9 cellular contexts compared by ENCODE assay signal in the genomic region with DNA sequence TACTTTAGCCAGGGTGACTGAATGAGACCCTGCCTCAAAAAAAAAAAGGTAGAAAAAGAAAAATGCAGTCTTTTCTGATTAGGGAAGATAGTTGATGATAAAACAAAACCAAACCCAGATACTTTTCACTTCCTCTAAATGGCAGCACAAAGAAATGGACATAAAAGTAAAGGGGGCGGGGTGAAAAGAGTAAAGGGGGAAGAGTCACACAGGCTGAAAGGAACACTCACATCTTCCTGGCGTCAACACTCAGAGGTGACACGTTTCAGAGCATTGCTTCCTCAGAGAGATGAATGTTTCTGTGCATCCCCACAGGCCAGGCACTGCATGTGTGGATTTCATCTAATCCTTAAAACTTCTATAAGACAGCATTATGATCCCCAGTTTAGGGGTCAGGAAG.
DNase-seq lines count a peak whose midpoint lies in the region; ATAC-seq lines count a peak whose summit lies in the region.
"Had no signal": no experiment of that assay in that cellular context is flagged by ENCODE, and none has a peak within 500 bp of the region (broad histone marks: within the 10 kb centered on the region; RNA-seq: fewer than 3 reads in every experiment).

No MANE protein-coding gene starts in this region.

- DNase-seq in activated CD4-positive, alpha-beta T cell treated with anti-CD3 and anti-CD28 coated beads, Interleukin-2, amount 10 ng/mL, durations not matched to agents 24 days and 14 days, result no peak
- DNase-seq in activated CD4-positive, alpha-beta T cell treated with anti-CD3 and anti-CD28 coated beads for 4 hours, result no peak
- DNase-seq in NOMO-1 treated with dmso at 0.1 percent for 144 hours (lab: John Stamatoyannopoulos, UW; ENCODE audit: unreplicated experiment) (peak; percentile 1), NCI-H2196 treated with DMSO at 0.1 percent for 48 hours (lab: John Stamatoyannopoulos, UW; ENCODE audit: unreplicated experiment) (no peak), NCI-H1105 (lab: John Stamatoyannopoulos, UW) (no peak), T-helper 9 cell (no peak)
- DNase-seq in natural killer cell treated with Interleukin-12 subunit alpha and Interleukin-12 subunit beta and Interleukin-15 and Interleukin-18, amount 100 ng/mL, for 72 hours (ENCODE audit: low spot score), result no peak

- no peaks in the 10 kb centered on the region for H3K9me3 Mint-ChIP-seq in activated CD4-positive, alpha-beta T cell treated with anti-CD3 and anti-CD28 coated beads, Interleukin-2, amount 10 ng/mL, durations not matched to agents 24 days and 14 days
- no peaks in the 10 kb centered on the region for H3K9me3 Mint-ChIP-seq in natural killer cell treated with Interleukin-12 subunit alpha and Interleukin-12 subunit beta and Interleukin-15 and Interleukin-18, amount 100 ng/mL, for 72 hours

- peaks cover 27% of the 10 kb centered on the region for H3K4me1 Mint-ChIP-seq in activated CD4-positive, alpha-beta T cell treated with anti-CD3 and anti-CD28 coated beads, Interleukin-2, amount 10 ng/mL, durations not matched to agents 24 days and 14 days
- peaks cover 73 to 76% of the 10 kb centered on the region in 2 donors for H3K4me1 Mint-ChIP-seq in natural killer cell treated with Interleukin-12 subunit alpha and Interleukin-12 subunit beta and Interleukin-15 and Interleukin-18, amount 100 ng/mL, for 72 hours (ENCODE audit: low read depth in 2 of 2)

- H3K36me3 Mint-ChIP-seq in activated CD4-positive, alpha-beta T cell treated with anti-CD3 and anti-CD28 coated beads, Interleukin-2, amount 10 ng/mL, durations not matched to agents 24 days and 14 days (ENCODE audit: low read depth), result peaks cover 7% of the 10 kb centered on the region
- peaks cover 25% of the 10 kb centered on the region for H3K36me3 Mint-ChIP-seq in natural killer cell treated with Interleukin-12 subunit alpha and Interleukin-12 subunit beta and Interleukin-15 and Interleukin-18, amount 100 ng/mL, for 72 hours

- no peaks in the 10 kb centered on the region for H3K27me3 Mint-ChIP-seq in activated CD4-positive, alpha-beta T cell treated with anti-CD3 and anti-CD28 coated beads, Interleukin-2, amount 10 ng/mL, durations not matched to agents 24 days and 14 days
- H3K27me3 Mint-ChIP-seq in natural killer cell treated with Interleukin-12 subunit alpha and Interleukin-12 subunit beta and Interleukin-15 and Interleukin-18, amount 100 ng/mL, for 72 hours, result no peaks in the 10 kb centered on the region

- ATAC-seq in GM21619 (IDR thresholded peaks at IDR 0.05; ENCODE audit: unreplicated experiment), result peak; percentile 58
- no peak for ATAC-seq in natural killer cell treated with Interleukin-12 subunit alpha and Interleukin-12 subunit beta and Interleukin-15 and Interleukin-18, amount 100 ng/mL, for 72 hours
- ATAC-seq: Panc1 had no signal

- intact Hi-C loops in activated CD4-positive, alpha-beta T cell treated with anti-CD3 and anti-CD28 coated beads, Interleukin-2, amount 10 ng/mL, durations not matched to agents 24 days and 14 days (cut with micrococcal nuclease), result no loop called here

- H3K4me3 Mint-ChIP-seq in activated CD4-positive, alpha-beta T cell treated with anti-CD3 and anti-CD28 coated beads, Interleukin-2, amount 10 ng/mL, durations not matched to agents 24 days and 14 days, result no peak overlapping the region
- H3K4me3 Mint-ChIP-seq in natural killer cell treated with Interleukin-12 subunit alpha and Interleukin-12 subunit beta and Interleukin-15 and Interleukin-18, amount 100 ng/mL, for 72 hours, result peak overlapping the region; percentile 20

- peak overlapping the region; percentile 5 for H3K27ac Mint-ChIP-seq in activated CD4-positive, alpha-beta T cell treated with anti-CD3 and anti-CD28 coated beads, Interleukin-2, amount 10 ng/mL, durations not matched to agents 24 days and 14 days
- H3K27ac Mint-ChIP-seq in natural killer cell treated with Interleukin-12 subunit alpha and Interleukin-12 subunit beta and Interleukin-15 and Interleukin-18, amount 100 ng/mL, for 72 hours, result peak overlapping the region; percentile 42 to 90
